In the genomic region with DNA sequence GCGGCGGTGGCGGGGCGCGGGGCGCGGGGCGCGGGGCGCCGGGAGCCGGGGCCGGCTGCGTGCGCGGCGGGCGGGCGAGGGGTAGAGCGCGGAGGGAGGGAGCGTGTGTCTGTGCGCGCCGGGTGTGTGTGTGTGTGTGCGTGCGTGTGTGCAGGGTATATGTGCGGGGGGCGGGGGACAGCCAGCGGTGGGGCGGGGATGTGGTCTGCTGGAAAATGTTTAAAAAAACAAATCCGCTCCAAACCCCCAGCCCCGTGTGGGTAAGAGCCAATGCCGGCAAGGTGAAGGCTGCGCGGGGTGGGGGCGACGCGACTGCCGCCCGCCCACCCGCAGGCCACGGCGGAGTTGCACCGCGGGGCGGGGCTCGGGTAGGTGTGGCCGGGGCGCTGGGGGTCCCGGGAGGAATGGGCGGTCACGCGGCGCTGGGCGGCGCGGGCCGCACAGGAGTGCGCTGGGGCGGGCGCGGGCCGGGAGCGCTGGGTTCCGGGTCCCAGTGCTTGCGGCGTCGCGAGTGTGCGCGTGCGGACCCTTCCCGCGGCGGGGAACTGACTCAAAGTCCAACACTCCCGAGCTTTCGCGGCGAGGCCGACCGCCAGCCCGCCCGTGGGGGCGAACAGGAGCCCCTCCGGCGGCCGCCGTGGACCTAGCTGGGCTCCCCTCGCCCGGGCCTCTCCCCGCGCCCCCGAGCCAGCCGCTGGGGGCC, we compare ENCODE assay signal across 8 cellular contexts. TPM values are rescaled to one million over a fixed set of nuclear protein-coding genes. Genes with fewer than 3 reads are reported as not detected.
DNase-seq lines count a peak whose midpoint lies in the region; ATAC-seq, FAIRE-seq and TF ChIP-seq lines count a peak whose summit lies in the region.

A gene (minus strand): TSS at position 132 of the 703 bp plus-strand sequence. CDS start 167 bp downstream, outside the sequence.

- H3K9me3 ChIP-seq in K562 (replicated peaks; ENCODE audit: control insufficient read depth, insufficient read depth, low read depth, low read length): no peaks in the 10 kb centered on the region
- H3K9me3 ChIP-seq in iPS-20b (ENCODE audit: insufficient read depth, low read depth, low read length): no peaks in the 10 kb centered on the region
- H3K9me3 ChIP-seq in skeletal muscle satellite cell (replicated peaks; ENCODE audit: low read length): no peaks in the 10 kb centered on the region

- no TSS peak for BruUV-seq in K562 (replicated peaks; lab: Mats Ljungman, UMichigan)

- H3K79me2 ChIP-seq in K562 (ENCODE audit: control insufficient read depth, insufficient read depth, low read length): no peaks in the 10 kb centered on the region

- POLR2A ChIA-PET in K562 (lab: Yijun Ruan, JAX): no interaction called here

- no peaks in the 10 kb centered on the region for H4K20me1 ChIP-seq in K562 (replicated peaks; ENCODE audit: control insufficient read depth, insufficient read depth, low read length)

- in situ Hi-C loops in K562 (cut with MboI): no loop called here

- no peak for DNase-seq in HFF-Myc (ENCODE audit: extremely low read depth, low read depth)
- DNase-seq in K562 (ENCODE audit: extremely low read depth in 1 of 4, low spot score in 3 of 4): no peak
- no peak for DNase-seq in NCI-H774 (lab: John Stamatoyannopoulos, UW)
- no peak for DNase-seq in HPDE6-E6E7 (ENCODE audit: extremely low spot score)
- no peak for DNase-seq in NOMO-1 treated with DMSO at 0.1 percent for 48 hours (lab: John Stamatoyannopoulos, UW; ENCODE audit: unreplicated experiment)

- H3K4me2 ChIP-seq in K562 (ENCODE audit: insufficient read depth, low read length): no peak within 1 kb of the TSS
- H3K4me2 ChIP-seq in skeletal muscle satellite cell (ENCODE audit: low read length): peak within 1 kb of the TSS; percentile 76

- no peak for FAIRE-seq in K562 (lab: Jason Lieb, UNC)

- H3K27ac ChIP-seq in K562 (ENCODE audit: extremely low read depth, low read depth, low read length) (no peak within 1 kb of the TSS), iPS-20b (ENCODE audit: low read length) (no peak within 1 kb of the TSS)

- TF ChIP-seq CTCF in HFF-Myc (IDR thresholded peaks at IDR 0.05; ENCODE audit: low read depth, low read length, missing control alignments) (no peak), K562 (IDR thresholded peaks at IDR 0.05 in 2 of 3, conservative IDR thresholded peaks at IDR 0.05 in 1 of 3; ENCODE audit: insufficient read depth in 2 of 3, low read depth in 1 of 3, low read length in 3 of 3) (no peak)

- H3K4me1 ChIP-seq in K562 (replicated peaks in 1 of 2; ENCODE audit: control insufficient read depth in 2 of 2, insufficient read depth in 2 of 2, low read length in 2 of 2) (peaks cover 11 to 46% of the 10 kb centered on the region in 2 experiments; a peak in 4 of 5 replicates), iPS-20b (ENCODE audit: insufficient read depth, low read length) (peaks cover 12% of the 10 kb centered on the region; the same call in 1 of the 2 replicates), skeletal muscle satellite cell (ENCODE audit: control insufficient read depth, insufficient read depth, low read length) (peaks cover 24% of the 10 kb centered on the region)

- WGBS in K562 (ENCODE audit: insufficient coverage, low coverage, missing lambda C conversion rate): 79% methylated on average over 6 of the region's 95 CpGs

- no peaks in the 10 kb centered on the region for H3K9me1 ChIP-seq in K562 (ENCODE audit: control insufficient read depth, insufficient read depth, low read length)

- ATAC-seq in K562 (no peak), GM18511 (IDR thresholded peaks at IDR 0.05; ENCODE audit: unreplicated experiment) (no peak)

- no peak for TF ChIP-seq EP300 in K562 (IDR thresholded peaks at IDR 0.05; ENCODE audit: low read length)

- no peak for TF ChIP-seq POLR2A in K562 (conservative IDR thresholded peaks at IDR 0.05)

- TF ChIP-seq RAD21 in K562 (CRISPR knock-in tag; conservative IDR thresholded peaks at IDR 0.05 in 1 of 2, IDR thresholded peaks at IDR 0.05 in 1 of 2): no peak

- no peaks in the 10 kb centered on the region for H3K27me3 ChIP-seq in K562 (ENCODE audit: control insufficient read depth in 2 of 2, insufficient read depth in 2 of 2, low read length in 2 of 2)
- H3K27me3 ChIP-seq in iPS-20b (ENCODE audit: insufficient read depth, low read length): peaks cover 57% of the 10 kb centered on the region
- H3K27me3 ChIP-seq in skeletal muscle satellite cell (ENCODE audit: control insufficient read depth, insufficient read depth, low read length): peaks cover 35% of the 10 kb centered on the region

- peak within 1 kb of the TSS; percentile 38 for H3K4me3 ChIP-seq in HFF-Myc (replicated peaks; ENCODE audit: low read depth, low read length)
- H3K4me3 ChIP-seq in K562: no peak within 1 kb of the TSS
- H3K4me3 ChIP-seq in iPS-20b (ENCODE audit: low read length): peak within 1 kb of the TSS; percentile 60
- H3K4me3 ChIP-seq in skeletal muscle satellite cell (ENCODE audit: low read length): peak within 1 kb of the TSS; percentile 56

- H2AFZ ChIP-seq in K562 (ENCODE audit: low read depth, low read length): no peak within 1 kb of the TSS

- intact Hi-C loops in K562 (cut with micrococcal nuclease): no loop called here

- H3K9ac ChIP-seq in K562 (ENCODE audit: insufficient read depth in 1 of 2, low read depth in 2 of 2, low read length in 2 of 2): peak within 1 kb of the TSS in 1 of 2 experiments; percentile 71; a peak in 1 of 4 replicates
- no peak within 1 kb of the TSS for H3K9ac ChIP-seq in iPS-20b (ENCODE audit: low read depth, low read length)
- H3K9ac ChIP-seq in skeletal muscle satellite cell (ENCODE audit: low read depth, low read length): peak within 1 kb of the TSS; percentile 35

- H3K36me3 ChIP-seq in K562 (ENCODE audit: control insufficient read depth, insufficient read depth, low read length): no peaks in the 10 kb centered on the region
- H3K36me3 ChIP-seq in iPS-20b (ENCODE audit: insufficient read depth, low read depth, low read length): no peaks in the 10 kb centered on the region
- no peaks in the 10 kb centered on the region for H3K36me3 ChIP-seq in skeletal muscle satellite cell (ENCODE audit: insufficient read depth, low read length)

- CTCF ChIA-PET in K562 (lab: Yijun Ruan, JAX; ENCODE audit: low intra/inter-chr PET ratio): no interaction called here

TF ChIP-seq in K562, 482 proteins besides CTCF, POLR2A, EP300 and RAD21:
- no peak for TF ChIP-seq NCOA4 (IDR thresholded peaks at IDR 0.05; ENCODE audit: partially characterized antibody)
- TF ChIP-seq, protein P1, sequence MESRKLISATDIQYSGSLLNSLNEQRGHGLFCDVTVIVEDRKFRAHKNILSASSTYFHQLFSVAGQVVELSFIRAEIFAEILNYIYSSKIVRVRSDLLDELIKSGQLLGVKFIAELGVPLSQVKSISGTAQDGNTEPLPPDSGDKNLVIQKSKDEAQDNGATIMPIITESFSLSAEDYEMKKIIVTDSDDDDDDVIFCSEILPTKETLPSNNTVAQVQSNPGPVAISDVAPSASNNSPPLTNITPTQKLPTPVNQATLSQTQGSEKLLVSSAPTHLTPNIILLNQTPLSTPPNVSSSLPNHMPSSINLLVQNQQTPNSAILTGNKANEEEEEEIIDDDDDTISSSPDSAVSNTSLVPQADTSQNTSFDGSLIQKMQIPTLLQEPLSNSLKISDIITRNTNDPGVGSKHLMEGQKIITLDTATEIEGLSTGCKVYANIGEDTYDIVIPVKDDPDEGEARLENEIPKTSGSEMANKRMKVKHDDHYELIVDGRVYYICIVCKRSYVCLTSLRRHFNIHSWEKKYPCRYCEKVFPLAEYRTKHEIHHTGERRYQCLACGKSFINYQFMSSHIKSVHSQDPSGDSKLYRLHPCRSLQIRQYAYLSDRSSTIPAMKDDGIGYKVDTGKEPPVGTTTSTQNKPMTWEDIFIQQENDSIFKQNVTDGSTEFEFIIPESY (CRISPR knock-in tag; IDR thresholded peaks at IDR 0.05): 0 out of 2 replicates have a peak, but pooled peaks have one; percentile 32

RNA-seq across cellular contexts. Expression of the gene that starts here (rescaled TPM):
- 0.84 TPM in 1 of 2 replicates, not detected in the other for total RNA-seq in K562 (2011; cell fraction: chromatin; rRNA removed; ENCODE audit: low replicate concordance)
- total RNA-seq in K562 (2011; cell fraction: nucleolus; rRNA removed): 0.66 TPM in 1 of 2 replicates, not detected in the other
- total RNA-seq in K562 (2011; cell fraction: nucleoplasm; rRNA removed): 1.2 TPM in 1 of 2 replicates, not detected in the other
- 0.95 TPM in 1 of 2 replicates, not detected in the other for total RNA-seq in K562 (2014; rRNA removed)
- 0.16 TPM in 1 of 2 replicates, not detected in the other for total RNA-seq in K562 (2014; rRNA removed; fragmentation: Illumina TruSeq; extraction: Trizol)
- total RNA-seq in K562 (2015; rRNA removed; fragmentation: Illumina TruSeq; extraction: Trizol): not detected in 2 replicates
- 0.13 and 0.24 TPM in 2 replicates for total RNA-seq in K562 (2021)
- polyA plus RNA-seq in K562 (2011; rRNA removed): 0.05 and 0.08 TPM in 2 replicates
- 0.18 and 0.40 TPM in 2 replicates for polyA plus RNA-seq in K562 (2011; cell fraction: cytosol; rRNA removed)
- polyA plus RNA-seq in K562 (2011; cell fraction: nucleus; rRNA removed): 0.20 and 0.38 TPM in 2 replicates
- 0.09 and 0.24 TPM in 2 replicates for polyA plus RNA-seq in K562 (2012)
- polyA plus RNA-seq in K562 (2014; fragmentation: Illumina TruSeq; extraction: Trizol): 0.54 TPM in 1 of 2 replicates, not detected in the other
- not detected for polyA plus RNA-seq in K562 (2014; fragmentation: Nextera tagmentation; extraction: Ambion mirVana)
- polyA plus RNA-seq in K562 (2014; rRNA removed): 0.11 and 0.12 TPM in 2 replicates
- not detected in 2 replicates for polyA minus RNA-seq in K562 (2011; rRNA and poly(A)+ RNA removed)
- polyA minus RNA-seq in K562 (2011; cell fraction: cytosol; rRNA and poly(A)+ RNA removed): not detected in 2 replicates
- polyA minus RNA-seq in K562 (2011; cell fraction: nucleus; rRNA and poly(A)+ RNA removed): not detected in 2 replicates
- total RNA-seq in skeletal muscle satellite cell (2012; rRNA removed): 12.7 and 12.9 TPM in 2 replicates
